In the genomic region with DNA sequence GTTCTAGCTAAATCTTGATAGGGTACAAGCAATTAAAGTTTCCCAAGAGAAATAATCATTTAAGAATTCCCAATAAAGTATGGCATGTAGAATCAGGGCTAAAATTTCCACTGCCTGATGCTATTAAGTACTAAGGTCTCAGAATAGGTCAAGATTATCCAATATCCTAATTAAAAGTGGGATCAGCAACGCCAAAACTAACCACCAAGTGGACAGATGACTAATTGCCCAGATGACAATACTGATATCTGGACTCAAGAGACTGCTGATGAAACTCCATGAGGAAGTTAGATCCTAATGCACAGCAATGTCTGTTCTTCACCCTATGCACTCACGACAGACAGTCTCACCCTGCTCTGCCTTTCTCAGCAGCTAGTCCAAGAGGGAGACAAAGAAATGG, we compare ENCODE assay signal across 1 cellular context.
TF ChIP-seq lines count a peak whose summit lies in the region.

No MANE protein-coding gene starts in this region.

TF ChIP-seq in K562, 482 proteins besides CTCF, POLR2A, EP300 and RAD21 (continued from another document):
- peak; percentile 80; the same call in 1 of the 2 replicates for TF ChIP-seq ATF3 (IDR thresholded peaks at IDR 0.05)
- TF ChIP-seq ATF3 (CRISPR knock-in tag; conservative IDR thresholded peaks at IDR 0.05): no peak
- peak; percentile 42; the same call in 1 of the 2 replicates for TF ChIP-seq CTBP1 (IDR thresholded peaks at IDR 0.05; ENCODE audit: borderline replicate concordance)
- no peak for TF ChIP-seq FOXJ3 (CRISPR knock-in tag; IDR thresholded peaks at IDR 0.05)
- TF ChIP-seq ETS1 (conservative IDR thresholded peaks at IDR 0.05; ENCODE audit: control insufficient read depth, low read depth, low read length): no peak
- TF ChIP-seq ZNF143 (CRISPR knock-in tag; IDR thresholded peaks at IDR 0.05): no peak
- TF ChIP-seq ATF1 (CRISPR knock-in tag; IDR thresholded peaks at IDR 0.05): no peak
- no peak for TF ChIP-seq ATF1 (tag; IDR thresholded peaks at IDR 0.05)
- TF ChIP-seq, protein P1, sequence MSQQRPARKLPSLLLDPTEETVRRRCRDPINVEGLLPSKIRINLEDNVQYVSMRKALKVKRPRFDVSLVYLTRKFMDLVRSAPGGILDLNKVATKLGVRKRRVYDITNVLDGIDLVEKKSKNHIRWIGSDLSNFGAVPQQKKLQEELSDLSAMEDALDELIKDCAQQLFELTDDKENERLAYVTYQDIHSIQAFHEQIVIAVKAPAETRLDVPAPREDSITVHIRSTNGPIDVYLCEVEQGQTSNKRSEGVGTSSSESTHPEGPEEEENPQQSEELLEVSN (IDR thresholded peaks at IDR 0.05; ENCODE audit: borderline replicate concordance in 1 of 2, extremely low read depth in 1 of 2, insufficient read depth in 1 of 2, insufficient read length in 1 of 2, low read depth in 1 of 2, low read length in 1 of 2, poor library complexity in 1 of 2, severe bottlenecking in 1 of 2): no peak
- TF ChIP-seq, protein P2, sequence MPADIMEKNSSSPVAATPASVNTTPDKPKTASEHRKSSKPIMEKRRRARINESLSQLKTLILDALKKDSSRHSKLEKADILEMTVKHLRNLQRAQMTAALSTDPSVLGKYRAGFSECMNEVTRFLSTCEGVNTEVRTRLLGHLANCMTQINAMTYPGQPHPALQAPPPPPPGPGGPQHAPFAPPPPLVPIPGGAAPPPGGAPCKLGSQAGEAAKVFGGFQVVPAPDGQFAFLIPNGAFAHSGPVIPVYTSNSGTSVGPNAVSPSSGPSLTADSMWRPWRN (IDR thresholded peaks at IDR 0.05; ENCODE audit: low read depth): peak; percentile 26; the same call in 1 of the 2 replicates
- peak; percentile 47; the same call in 1 of the 2 replicates for TF ChIP-seq ZNF766 (CRISPR knock-in tag; conservative IDR thresholded peaks at IDR 0.05)
- TF ChIP-seq, protein P3, sequence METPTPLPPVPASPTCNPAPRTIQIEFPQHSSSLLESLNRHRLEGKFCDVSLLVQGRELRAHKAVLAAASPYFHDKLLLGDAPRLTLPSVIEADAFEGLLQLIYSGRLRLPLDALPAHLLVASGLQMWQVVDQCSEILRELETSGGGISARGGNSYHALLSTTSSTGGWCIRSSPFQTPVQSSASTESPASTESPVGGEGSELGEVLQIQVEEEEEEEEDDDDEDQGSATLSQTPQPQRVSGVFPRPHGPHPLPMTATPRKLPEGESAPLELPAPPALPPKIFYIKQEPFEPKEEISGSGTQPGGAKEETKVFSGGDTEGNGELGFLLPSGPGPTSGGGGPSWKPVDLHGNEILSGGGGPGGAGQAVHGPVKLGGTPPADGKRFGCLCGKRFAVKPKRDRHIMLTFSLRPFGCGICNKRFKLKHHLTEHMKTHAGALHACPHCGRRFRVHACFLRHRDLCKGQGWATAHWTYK (CRISPR knock-in tag; IDR thresholded peaks at IDR 0.05): no peak
- no peak for TF ChIP-seq ZNF589 (CRISPR knock-in tag; IDR thresholded peaks at IDR 0.05; ENCODE audit: low read depth)
- peak; percentile 66 for TF ChIP-seq CEBPG (CRISPR knock-in tag; IDR thresholded peaks at IDR 0.05)
- TF ChIP-seq CEBPG (tag; conservative IDR thresholded peaks at IDR 0.05 in 1 of 2, IDR thresholded peaks at IDR 0.05 in 1 of 2): peak; percentile 50 to 56; a peak in 2 of 4 replicates
- peak; percentile 60; the same call in 1 of the 2 replicates for TF ChIP-seq SMARCE1 (IDR thresholded peaks at IDR 0.05)
- no peak for TF ChIP-seq MTA1 (IDR thresholded peaks at IDR 0.05; ENCODE audit: borderline replicate concordance)
- TF ChIP-seq SMAD4 (CRISPR knock-in tag; conservative IDR thresholded peaks at IDR 0.05): peak; percentile 56
- no peak for TF ChIP-seq EZH2 (IDR thresholded peaks at IDR 0.05; ENCODE audit: borderline replicate concordance, low read depth, low read length)
- peak; percentile 11 for TF ChIP-seq DACH1 (IDR thresholded peaks at IDR 0.05; ENCODE audit: partially characterized antibody)
- no peak for TF ChIP-seq MEF2D (tag; conservative IDR thresholded peaks at IDR 0.05; ENCODE audit: low read depth)
- 0 out of 2 replicates have a peak, but pooled peaks have one; percentile 33 for TF ChIP-seq ATF4 (CRISPR knock-in tag; IDR thresholded peaks at IDR 0.05)
- 0 out of 4 replicates have a peak, but pooled peaks of 1 of the 2 experiments have one; percentile 35 for TF ChIP-seq MAZ (CRISPR knock-in tag; conservative IDR thresholded peaks at IDR 0.05 in 1 of 2, IDR thresholded peaks at IDR 0.05 in 1 of 2)
